In genomic region chr16:57600048-57600835, GRCh38 we compare ENCODE assay signal across 1 cellular context.
TF ChIP-seq lines count a peak whose summit lies in the region.

No MANE protein-coding gene starts in this region.

TF ChIP-seq in HepG2, 621 proteins besides CTCF, POLR2A, EP300 and RAD21 (continued from another document and continues in another):
- 0 out of 2 replicates have a peak, but pooled peaks have one; percentile 18 for TF ChIP-seq TFE3 (CRISPR knock-in tag; IDR thresholded peaks at IDR 0.05)
- no peak for TF ChIP-seq DMTF1 (CRISPR knock-in tag; IDR thresholded peaks at IDR 0.05)
- TF ChIP-seq BORCS8-MEF2B (CRISPR knock-in tag; IDR thresholded peaks at IDR 0.05) = peak; percentile 82; the same call in 1 of the 2 replicates
- peak; percentile 82; the same call in 1 of the 2 replicates for TF ChIP-seq ZNF580 (CRISPR knock-in tag; IDR thresholded peaks at IDR 0.05; ENCODE audit: borderline replicate concordance, low read depth)
- TF ChIP-seq ZNF274 (CRISPR knock-in tag; IDR thresholded peaks at IDR 0.05) = peak; percentile 60; the same call in 1 of the 2 replicates
- TF ChIP-seq ZNF501 (CRISPR knock-in tag; IDR thresholded peaks at IDR 0.05) = peak; percentile 70; the same call in 1 of the 2 replicates
- no peak for TF ChIP-seq REXO4 (CRISPR knock-in tag; IDR thresholded peaks at IDR 0.05; ENCODE audit: borderline replicate concordance)
- no peak for TF ChIP-seq ZSCAN12 (CRISPR knock-in tag; IDR thresholded peaks at IDR 0.05)
- TF ChIP-seq IRF9 (CRISPR knock-in tag; IDR thresholded peaks at IDR 0.05; ENCODE audit: borderline replicate concordance) = no peak
- TF ChIP-seq, protein P1, sequence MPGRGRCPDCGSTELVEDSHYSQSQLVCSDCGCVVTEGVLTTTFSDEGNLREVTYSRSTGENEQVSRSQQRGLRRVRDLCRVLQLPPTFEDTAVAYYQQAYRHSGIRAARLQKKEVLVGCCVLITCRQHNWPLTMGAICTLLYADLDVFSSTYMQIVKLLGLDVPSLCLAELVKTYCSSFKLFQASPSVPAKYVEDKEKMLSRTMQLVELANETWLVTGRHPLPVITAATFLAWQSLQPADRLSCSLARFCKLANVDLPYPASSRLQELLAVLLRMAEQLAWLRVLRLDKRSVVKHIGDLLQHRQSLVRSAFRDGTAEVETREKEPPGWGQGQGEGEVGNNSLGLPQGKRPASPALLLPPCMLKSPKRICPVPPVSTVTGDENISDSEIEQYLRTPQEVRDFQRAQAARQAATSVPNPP (CRISPR knock-in tag; IDR thresholded peaks at IDR 0.05) = no peak
- no peak for TF ChIP-seq ZNF709 (CRISPR knock-in tag; IDR thresholded peaks at IDR 0.05)
- TF ChIP-seq MTA1 (CRISPR knock-in tag; IDR thresholded peaks at IDR 0.05; ENCODE audit: borderline replicate concordance) = peak; percentile 72; the same call in 1 of the 2 replicates
- peak; percentile 73; the same call in 1 of the 2 replicates for TF ChIP-seq HIC2 (CRISPR knock-in tag; IDR thresholded peaks at IDR 0.05; ENCODE audit: low read depth)
- 0 out of 2 replicates have a peak, but pooled peaks have one; percentile 29 for TF ChIP-seq ELF1 (CRISPR knock-in tag; IDR thresholded peaks at IDR 0.05)
- TF ChIP-seq, protein P2, sequence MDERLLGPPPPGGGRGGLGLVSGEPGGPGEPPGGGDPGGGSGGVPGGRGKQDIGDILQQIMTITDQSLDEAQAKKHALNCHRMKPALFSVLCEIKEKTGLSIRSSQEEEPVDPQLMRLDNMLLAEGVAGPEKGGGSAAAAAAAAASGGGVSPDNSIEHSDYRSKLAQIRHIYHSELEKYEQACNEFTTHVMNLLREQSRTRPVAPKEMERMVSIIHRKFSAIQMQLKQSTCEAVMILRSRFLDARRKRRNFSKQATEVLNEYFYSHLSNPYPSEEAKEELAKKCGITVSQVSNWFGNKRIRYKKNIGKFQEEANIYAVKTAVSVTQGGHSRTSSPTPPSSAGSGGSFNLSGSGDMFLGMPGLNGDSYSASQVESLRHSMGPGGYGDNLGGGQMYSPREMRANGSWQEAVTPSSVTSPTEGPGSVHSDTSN (CRISPR knock-in tag; IDR thresholded peaks at IDR 0.05) = no peak
- peak; percentile 78; the same call in 1 of the 2 replicates for TF ChIP-seq MIXL1 (CRISPR knock-in tag; IDR thresholded peaks at IDR 0.05)
- TF ChIP-seq ZNF530 (CRISPR knock-in tag; IDR thresholded peaks at IDR 0.05; ENCODE audit: low read depth) = no peak
- no peak for TF ChIP-seq ZNF20 (CRISPR knock-in tag; IDR thresholded peaks at IDR 0.05)
- TF ChIP-seq, protein P3, sequence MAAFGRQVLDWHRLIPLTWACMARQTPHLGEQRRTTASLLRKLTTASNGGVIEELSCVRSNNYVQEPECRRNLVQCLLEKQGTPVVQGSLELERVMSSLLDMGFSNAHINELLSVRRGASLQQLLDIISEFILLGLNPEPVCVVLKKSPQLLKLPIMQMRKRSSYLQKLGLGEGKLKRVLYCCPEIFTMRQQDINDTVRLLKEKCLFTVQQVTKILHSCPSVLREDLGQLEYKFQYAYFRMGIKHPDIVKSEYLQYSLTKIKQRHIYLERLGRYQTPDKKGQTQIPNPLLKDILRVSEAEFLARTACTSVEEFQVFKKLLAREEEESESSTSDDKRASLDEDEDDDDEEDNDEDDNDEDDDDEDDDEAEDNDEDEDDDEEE (CRISPR knock-in tag; IDR thresholded peaks at IDR 0.05) = no peak
- no peak; the same call in 1 of the 2 replicates for TF ChIP-seq MATR3 (CRISPR knock-in tag; IDR thresholded peaks at IDR 0.05)
- TF ChIP-seq NFIB (CRISPR knock-in tag; IDR thresholded peaks at IDR 0.05; ENCODE audit: borderline replicate concordance) = no peak
- no peak for TF ChIP-seq SIX4 (CRISPR knock-in tag; IDR thresholded peaks at IDR 0.05)
- TF ChIP-seq ZMAT3 (CRISPR knock-in tag; conservative IDR thresholded peaks at IDR 0.05) = no peak
- TF ChIP-seq PITX1 (CRISPR knock-in tag; IDR thresholded peaks at IDR 0.05) = 0 out of 2 replicates have a peak, but pooled peaks have one; percentile 35
- no peak for TF ChIP-seq SKIL (CRISPR knock-in tag; IDR thresholded peaks at IDR 0.05; ENCODE audit: borderline replicate concordance)
- peak; percentile 26; the same call in 1 of the 2 replicates for TF ChIP-seq ZNF160 (CRISPR knock-in tag; IDR thresholded peaks at IDR 0.05)
- TF ChIP-seq PRMT3 (CRISPR knock-in tag; IDR thresholded peaks at IDR 0.05; ENCODE audit: borderline replicate concordance, low read depth) = no peak
- no peak for TF ChIP-seq ZNF737 (CRISPR knock-in tag; IDR thresholded peaks at IDR 0.05; ENCODE audit: borderline replicate concordance)
- peak; percentile 26 for TF ChIP-seq AGO2 (optimal IDR thresholded peaks at IDR 0.05; ENCODE audit: low read depth, low read length)
- no peak for TF ChIP-seq MEIS2 (CRISPR knock-in tag; IDR thresholded peaks at IDR 0.05)
- no peak for TF ChIP-seq CC2D1A (CRISPR knock-in tag; IDR thresholded peaks at IDR 0.05)
- TF ChIP-seq ZNF652 (CRISPR knock-in tag; IDR thresholded peaks at IDR 0.05; ENCODE audit: borderline replicate concordance, low read depth) = no peak
- TF ChIP-seq ZNF280D (CRISPR knock-in tag; IDR thresholded peaks at IDR 0.05) = no peak
- peak; percentile 75 for TF ChIP-seq ZNF331 (CRISPR knock-in tag; IDR thresholded peaks at IDR 0.05)
- no peak for TF ChIP-seq GABPA (IDR thresholded peaks at IDR 0.05; ENCODE audit: low read depth, low read length)
- no peak for TF ChIP-seq GABPA (CRISPR knock-in tag; IDR thresholded peaks at IDR 0.05; ENCODE audit: low read depth)
- TF ChIP-seq KDM2A (CRISPR knock-in tag; IDR thresholded peaks at IDR 0.05; ENCODE audit: borderline replicate concordance, low read depth) = peak; percentile 75
- TF ChIP-seq ZNF230 (CRISPR knock-in tag; IDR thresholded peaks at IDR 0.05) = no peak
- TF ChIP-seq IRF2 (CRISPR knock-in tag; IDR thresholded peaks at IDR 0.05) = peak; percentile 69; the same call in 1 of the 2 replicates
- TF ChIP-seq ZNF788 (CRISPR knock-in tag; IDR thresholded peaks at IDR 0.05; ENCODE audit: borderline replicate concordance) = peak; percentile 72; the same call in 1 of the 2 replicates
- TF ChIP-seq PHF8 (CRISPR knock-in tag; IDR thresholded peaks at IDR 0.05) = no peak
- TF ChIP-seq BRD4 (CRISPR knock-in tag; IDR thresholded peaks at IDR 0.05) = no peak
- no peak for TF ChIP-seq ZNF557 (CRISPR knock-in tag; IDR thresholded peaks at IDR 0.05)
- TF ChIP-seq XBP1 (CRISPR knock-in tag; IDR thresholded peaks at IDR 0.05) = no peak
- TF ChIP-seq TCF7 (IDR thresholded peaks at IDR 0.05; ENCODE audit: low read depth) = no peak
